Comparison of ENCODE assay signal across 1 cellular context in genomic region chr3:16300881-16301359, GRCh38.
TF ChIP-seq lines count a peak whose summit lies in the region.

No MANE protein-coding gene starts in this region.

TF ChIP-seq in WTC11, 78 proteins besides CTCF, POLR2A, EP300 and RAD21 (continued from another document):
- TF ChIP-seq PREB (CRISPR knock-in tag; IDR thresholded peaks at IDR 0.05; ENCODE audit: borderline replicate concordance) (no peak), ATF1 (CRISPR knock-in tag; IDR thresholded peaks at IDR 0.05) (no peak), RELA (CRISPR knock-in tag; IDR thresholded peaks at IDR 0.05; ENCODE audit: borderline replicate concordance) (no peak)
